In genomic region chr11:90493379-90493778, GRCh38 we compare ENCODE assay signal across 27 cellular contexts.
"Had no signal": no experiment of that assay in that cellular context is flagged by ENCODE, and none has a peak within 500 bp of the region (broad histone marks: within the 10 kb centered on the region; RNA-seq: fewer than 3 reads in every experiment).

No MANE protein-coding gene starts in this region.

- H3K27ac ChIP-seq: adrenal gland, Peyer's patch, SJSA1 had no signal

- H3K9me3 ChIP-seq: adrenal gland, Peyer's patch, SJSA1 had no signal

- H3K27ac Mint-ChIP-seq: activated CD4-positive, alpha-beta T cell treated with anti-CD3 and anti-CD28 coated beads for 36 hours; activated CD8-positive, alpha-beta T cell treated with anti-CD3 and anti-CD28 coated beads for 36 hours; activated naive CD8-positive, alpha-beta T cell treated with anti-CD3 and anti-CD28 coated beads, Interleukin-2, amount 10 ng/mL, durations not matched to agents 7 days and 5 days; activated T-cell treated with anti-CD3 and anti-CD28 coated beads, Interleukin-2, amount 50 U/mL, for 72 hours; activated T-helper 2 cell treated with anti-CD3 and anti-CD28 coated beads, Interferon-gamma antibody, Interleukin-2, Interleukin-4, amounts not matched to agents 10 μg/mL and 5 μg/mL and 100 μg/mL, durations not matched to agents 14 hours and 24 hours and 36 hours; T-helper 17 cell had no signal

- H3K36me3 Mint-ChIP-seq: activated naive CD8-positive, alpha-beta T cell treated with anti-CD3 and anti-CD28 coated beads, Interleukin-2, amount 10 ng/mL, durations not matched to agents 7 days and 5 days had no signal

- H3K27me3 Mint-ChIP-seq: activated CD4-positive, alpha-beta T cell treated with anti-CD3 and anti-CD28 coated beads for 36 hours; activated CD8-positive, alpha-beta T cell treated with anti-CD3 and anti-CD28 coated beads for 36 hours; activated naive CD8-positive, alpha-beta T cell treated with anti-CD3 and anti-CD28 coated beads, Interleukin-2, amount 10 ng/mL, durations not matched to agents 7 days and 5 days; T-helper 17 cell had no signal

- H3K4me1 ChIP-seq: adrenal gland, Peyer's patch, SJSA1 had no signal

- H3K4me3 ChIP-seq: adrenal gland, Peyer's patch, SJSA1 had no signal

- FAIRE-seq: TTC549 had no signal

- ATAC-seq: activated CD4-positive, alpha-beta T cell treated with anti-CD3 and anti-CD28 coated beads for 36 hours; activated CD8-positive, alpha-beta T cell treated with anti-CD3 and anti-CD28 coated beads for 36 hours; activated T-cell treated with anti-CD3 and anti-CD28 coated beads, Interleukin-2, amount 50 U/mL, for 72 hours; T-helper 17 cell had no signal

- H3K27me3 ChIP-seq: adrenal gland, Peyer's patch, SJSA1 had no signal

- H3K4me1 Mint-ChIP-seq: activated CD4-positive, alpha-beta T cell treated with anti-CD3 and anti-CD28 coated beads for 36 hours; activated naive CD8-positive, alpha-beta T cell treated with anti-CD3 and anti-CD28 coated beads, Interleukin-2, amount 10 ng/mL, durations not matched to agents 7 days and 5 days; T-helper 17 cell had no signal

- H3K36me3 ChIP-seq: adrenal gland, Peyer's patch, SJSA1 had no signal

- DNase-seq: activated CD4-positive, alpha-beta T cell treated with anti-CD3 and anti-CD28 coated beads for 36 hours; activated CD8-positive, alpha-beta memory T cell treated with anti-CD3 and anti-CD28 coated beads, Interleukin-2, amount 50 U/mL, for 4 hours; activated CD8-positive, alpha-beta T cell treated with anti-CD3 and anti-CD28 coated beads for 36 hours; activated naive CD4-positive, alpha-beta T cell treated with anti-CD3 and anti-CD28 coated beads, Interleukin-2, amount 50 U/mL, for 16 hours; activated naive CD8-positive, alpha-beta T cell treated with anti-CD3 and anti-CD28 coated beads, Interleukin-2, amount 10 ng/mL, durations not matched to agents 7 days and 5 days; activated T-cell treated with anti-CD3 and anti-CD28 coated beads, Interleukin-2, amount 50 U/mL, for 72 hours; adrenal gland; anterior cingulate cortex; cerebellar nuclear complex; Kasumi-1; KBM-7; NCI-H1048; NCI-H146; NCI-H187 treated with DMSO at 0.1 percent for 48 hours; NCI-H2107; NCI-H2171 treated with DMSO at 0.1 percent for 48 hours; NCI-H226; NCI-H526 treated with DMSO at 0.1 percent for 48 hours; NCI-H82; NK-92 treated with Interleukin-12 subunit alpha and Interleukin-12 subunit beta, amount 100 ng/mL, for 24 hours; Peyer's patch; SHP77; T-helper 17 cell; T-helper 9 cell had no signal

- H3K4me3 Mint-ChIP-seq: activated CD4-positive, alpha-beta T cell treated with anti-CD3 and anti-CD28 coated beads for 36 hours; activated CD8-positive, alpha-beta T cell treated with anti-CD3 and anti-CD28 coated beads for 36 hours; activated naive CD8-positive, alpha-beta T cell treated with anti-CD3 and anti-CD28 coated beads, Interleukin-2, amount 10 ng/mL, durations not matched to agents 7 days and 5 days; activated T-cell treated with anti-CD3 and anti-CD28 coated beads, Interleukin-2, amount 50 U/mL, for 72 hours; T-helper 17 cell had no signal
